10 cellular contexts compared by ENCODE assay signal in the genomic region with DNA sequence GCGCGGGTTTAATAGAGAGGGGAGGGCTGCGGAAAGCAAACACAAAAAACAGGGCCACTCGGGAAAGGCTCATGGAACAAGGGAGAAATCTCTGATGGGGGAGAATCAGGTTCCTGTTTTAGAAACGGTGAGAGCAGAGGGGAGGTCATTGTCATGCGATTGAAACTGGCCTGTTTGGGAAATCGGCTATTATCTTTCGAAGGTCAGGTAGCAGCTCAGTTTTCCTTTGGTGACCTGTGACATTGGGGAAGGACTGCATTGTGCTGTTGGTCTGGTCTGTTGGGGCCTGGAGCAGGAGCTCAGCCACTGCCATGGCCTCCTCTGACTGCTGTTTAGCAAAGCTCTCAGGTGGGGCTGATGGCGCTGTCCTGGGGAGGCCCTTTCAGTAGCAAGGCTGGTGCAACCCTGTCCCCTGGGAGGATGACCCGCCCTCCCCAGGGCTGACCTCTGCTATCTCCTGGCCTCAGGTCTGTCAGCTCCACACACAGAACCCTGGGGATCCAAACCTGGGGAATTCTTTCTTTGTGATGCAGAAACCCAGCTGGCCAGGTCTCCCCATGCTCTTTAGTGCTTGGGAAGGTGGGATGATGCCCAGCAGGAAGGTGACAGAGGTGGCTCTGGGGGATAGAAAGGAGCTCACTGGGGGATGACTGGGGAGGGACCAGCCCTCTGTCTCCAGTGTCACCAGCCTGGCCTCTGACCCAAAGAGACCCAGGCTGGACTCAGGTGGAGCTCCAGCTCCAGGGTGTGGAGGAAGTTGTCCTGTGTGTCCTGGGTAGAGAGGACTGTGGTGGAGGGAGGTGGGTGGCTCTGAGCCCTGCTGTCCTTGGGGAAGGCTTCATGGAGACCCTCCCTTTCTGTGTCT. TPM values are rescaled to one million over a fixed set of nuclear protein-coding genes. Genes with fewer than 3 reads are reported as not detected.
"Had no signal": no experiment of that assay in that cellular context is flagged by ENCODE, and none has a peak within 500 bp of the region (broad histone marks: within the 10 kb centered on the region; RNA-seq: fewer than 3 reads in every experiment).

No MANE protein-coding gene starts in this region.

- H3K27ac ChIP-seq: left lung had no signal

- H3K9me3 ChIP-seq: left lung had no signal

- H3K36me3 ChIP-seq: left lung had no signal

- H3K4me1 Mint-ChIP-seq: activated B cell treated with CpG ODN at 0.5 μM for 24 hours; activated CD4-positive, alpha-beta T cell treated with anti-CD3 and anti-CD28 coated beads, Interleukin-2, amount 10 ng/mL, durations not matched to agents 7 days and 5 days; nephron had no signal

- H3K4me3 Mint-ChIP-seq: activated B cell treated with CpG ODN at 0.5 μM for 24 hours; activated CD4-positive, alpha-beta T cell treated with anti-CD3 and anti-CD28 coated beads, Interleukin-2, amount 10 ng/mL, durations not matched to agents 7 days and 5 days; nephron had no signal

- H3K27me3 Mint-ChIP-seq: activated CD4-positive, alpha-beta T cell treated with anti-CD3 and anti-CD28 coated beads, Interleukin-2, amount 10 ng/mL, durations not matched to agents 7 days and 5 days; progenitor cell of endocrine pancreas had no signal

- H3K9me3 Mint-ChIP-seq: activated CD4-positive, alpha-beta T cell treated with anti-CD3 and anti-CD28 coated beads, Interleukin-2, amount 10 ng/mL, durations not matched to agents 7 days and 5 days had no signal

- H3K27ac Mint-ChIP-seq: activated B cell treated with CpG ODN at 0.5 μM for 24 hours; activated CD4-positive, alpha-beta T cell treated with anti-CD3 and anti-CD28 coated beads, Interleukin-2, amount 10 ng/mL, durations not matched to agents 7 days and 5 days; nephron; progenitor cell of endocrine pancreas had no signal

- ATAC-seq: left lung, right cardiac atrium had no signal

- DNase-seq: activated B cell treated with CpG ODN at 0.5 μM for 24 hours, anterior cingulate cortex, left lung, mesenchymal stem cell, right cardiac atrium, small intestine had no signal

- H3K4me3 ChIP-seq: left lung had no signal

- H3K4me1 ChIP-seq: left lung had no signal

RNA-seq across cellular contexts. Expression of gene CD177, which starts 21.2 kb away (rescaled TPM):
- total RNA-seq: activated B cell treated with CpG ODN at 0.5 μM for 24 hours; activated CD4-positive, alpha-beta T cell treated with anti-CD3 and anti-CD28 coated beads, Interleukin-2, amount 10 ng/mL, durations not matched to agents 7 days and 5 days; chondrocyte; progenitor cell of endocrine pancreas had no signal
- polyA plus RNA-seq: small intestine had no signal
